ENCODE assay signal across 8 cellular contexts in genomic region chr6:44100088-44100550, GRCh38. TPM values are rescaled to one million over a fixed set of nuclear protein-coding genes. Genes with fewer than 3 reads are reported as not detected.
DNase-seq lines count a peak whose midpoint lies in the region; ATAC-seq and TF ChIP-seq lines count a peak whose summit lies in the region.

No MANE protein-coding gene starts in this region.

- peaks cover 4% of the 10 kb centered on the region for H3K4me1 ChIP-seq in hepatocyte (ENCODE audit: insufficient read depth)

- no peaks in the 10 kb centered on the region for H3K27me3 Mint-ChIP-seq in activated T-cell treated with anti-CD3 and anti-CD28 coated beads, Interleukin-2, amount 50 U/mL, for 72 hours (ENCODE audit: low read depth)

- H3K27ac Mint-ChIP-seq in activated T-cell treated with anti-CD3 and anti-CD28 coated beads, Interleukin-2, amount 50 U/mL, for 72 hours = no peak overlapping the region

- peaks cover 0 to 3% of the 10 kb centered on the region in 2 donors for H3K36me3 Mint-ChIP-seq in activated T-cell treated with anti-CD3 and anti-CD28 coated beads, Interleukin-2, amount 50 U/mL, for 72 hours (ENCODE audit: insufficient read depth in 2 of 2)

- no peaks in the 10 kb centered on the region for H3K4me1 Mint-ChIP-seq in activated T-cell treated with anti-CD3 and anti-CD28 coated beads, Interleukin-2, amount 50 U/mL, for 72 hours (ENCODE audit: low read depth)

- in situ Hi-C loops in Caki2 (cut with HindIII; ENCODE audit: low pct_unique_long_range_greater_than_20kb, low sequenced_read_pairs) = no loop called here

- no peaks in the 10 kb centered on the region for H3K9me3 ChIP-seq in hepatocyte (ENCODE audit: low read depth)

- H3K27ac ChIP-seq in HL-60 (replicated peaks) (no peak overlapping the region), hepatocyte (peak overlapping the region; percentile 34)

- no peaks in the 10 kb centered on the region for H3K36me3 ChIP-seq in hepatocyte (replicated peaks; ENCODE audit: insufficient read depth, low read depth)

- H3K79me2 ChIP-seq in hepatocyte = no peaks in the 10 kb centered on the region

- H2AFZ ChIP-seq in hepatocyte = no peak overlapping the region

- DNase-seq in Caki2 (ENCODE audit: low read depth) (peak; percentile 32), HL-60 (ENCODE audit: low read depth in 1 of 2, low spot score in 1 of 2) (peak in 1 of 2 experiments; percentile 34), hepatocyte (ENCODE audit: low spot score) (peak; percentile 62), DMS153 (lab: John Stamatoyannopoulos, UW) (no peak), sciatic nerve (ENCODE audit: low spot score) (no peak), A172 (ENCODE audit: low spot score) (no peak)
- DNase-seq in activated T-cell treated with anti-CD3 and anti-CD28 coated beads, Interleukin-2, amount 50 U/mL, for 72 hours = peak in 1 of 2 donors; percentile 16
- no peak for DNase-seq in activated CD8-positive, alpha-beta memory T cell treated with anti-CD3 and anti-CD28 coated beads, Interleukin-2, amount 50 U/mL, for 4 hours

- H3K27me3 ChIP-seq in HL-60 (ENCODE audit: insufficient read depth, poor library complexity, severe bottlenecking) (no peaks in the 10 kb centered on the region), hepatocyte (no peaks in the 10 kb centered on the region)

- H3K9me3 Mint-ChIP-seq in activated T-cell treated with anti-CD3 and anti-CD28 coated beads, Interleukin-2, amount 50 U/mL, for 72 hours = no peaks in the 10 kb centered on the region

- intact Hi-C loops in sciatic nerve (cut with DNase I) = no loop called here

- peak; percentile 51 to 57 for ATAC-seq in activated T-cell treated with anti-CD3 and anti-CD28 coated beads, Interleukin-2, amount 50 U/mL, for 72 hours (replicated peaks in 1 of 2)
- ATAC-seq in sciatic nerve = no peak

- H3K4me3 ChIP-seq in HL-60 (replicated peaks; ENCODE audit: insufficient read depth, low read length) = no peak overlapping the region
- no peak overlapping the region for H3K4me3 ChIP-seq in hepatocyte

- TF ChIP-seq CTCF in HL-60 (IDR thresholded peaks at IDR 0.05; ENCODE audit: insufficient read depth, low read length) = peak; percentile 51
- peak; percentile 50 for TF ChIP-seq CTCF in hepatocyte (IDR thresholded peaks at IDR 0.05; ENCODE audit: poor library complexity)

- WGBS in hepatocyte (ENCODE audit: low lambda C conversion rate, missing lambda C conversion rate) = 67% methylated on average over 1 of the region's 1 CpG

- no peaks in the 10 kb centered on the region for H4K20me1 ChIP-seq in hepatocyte (ENCODE audit: insufficient read depth, poor library complexity, severe bottlenecking)

- no peak overlapping the region for H3K4me2 ChIP-seq in hepatocyte

- H3K4me3 Mint-ChIP-seq in activated T-cell treated with anti-CD3 and anti-CD28 coated beads, Interleukin-2, amount 50 U/mL, for 72 hours = no peak overlapping the region

- no peaks in the 10 kb centered on the region for H3K9me2 ChIP-seq in hepatocyte (replicated peaks; ENCODE audit: insufficient read depth)

RNA-seq across cellular contexts. Expression of gene MRPL14, which starts 27.1 kb away (rescaled TPM):
- total RNA-seq in Caki2 (2014; rRNA removed; shearing (Covaris generic); ENCODE audit: low replicate concordance) = 119 and 157 TPM in 2 replicates
- 10 to 100 TPM; 31.6 to 33.6 TPM for total RNA-seq in activated T-cell treated with anti-CD3 and anti-CD28 coated beads, Interleukin-2, amount 50 U/mL, for 72 hours
- total RNA-seq in hepatocyte = 58.3 and 64.3 TPM in 2 replicates
- polyA plus RNA-seq in hepatocyte = 106 and 124 TPM in 2 replicates
- total RNA-seq in sciatic nerve = 21.8 TPM
- total RNA-seq in A172 (2014; rRNA removed; shearing (Covaris generic)) = 136 and 149 TPM in 2 replicates

RNA-seq across cellular contexts. Expression of gene TMEM63B, which starts 27.2 kb away (rescaled TPM):
- total RNA-seq in Caki2 (2014; rRNA removed; shearing (Covaris generic); ENCODE audit: low replicate concordance) = 6.2 and 7.3 TPM in 2 replicates
- total RNA-seq in activated T-cell treated with anti-CD3 and anti-CD28 coated beads, Interleukin-2, amount 50 U/mL, for 72 hours = 10 to 100 TPM; 16.3 to 17.9 TPM
- 31.8 and 43.5 TPM in 2 replicates for total RNA-seq in hepatocyte
- polyA plus RNA-seq in hepatocyte = 28.7 and 31.4 TPM in 2 replicates
- total RNA-seq in sciatic nerve = 38.0 TPM
- 43.1 and 47.9 TPM in 2 replicates for total RNA-seq in A172 (2014; rRNA removed; shearing (Covaris generic))

RNA-seq across cellular contexts. Expression of gene CAPN11, which starts 58.5 kb away (rescaled TPM):
- total RNA-seq in Caki2 (2014; rRNA removed; shearing (Covaris generic); ENCODE audit: low replicate concordance) = not detected in 2 replicates
- total RNA-seq in activated T-cell treated with anti-CD3 and anti-CD28 coated beads, Interleukin-2, amount 50 U/mL, for 72 hours = under 1 TPM in 1 of 2 donors, not detected in 1; 0.39 TPM
- 0.16 and 0.23 TPM in 2 replicates for total RNA-seq in hepatocyte
- 0.13 and 0.39 TPM in 2 replicates for polyA plus RNA-seq in hepatocyte
- 6.9 TPM for total RNA-seq in sciatic nerve
- not detected in 2 replicates for total RNA-seq in A172 (2014; rRNA removed; shearing (Covaris generic))

Comparison
In these comparisons a context has a peak if more than half of its experiments do, and no peak if none do; other contexts are left out.
1. DNase-seq: peak in Caki2 (single experiment) and hepatocyte (single experiment); none in DMS153 (single experiment), sciatic nerve (single experiment), A172 (single experiment) and activated CD8-positive, alpha-beta memory T cell treated with anti-CD3 and anti-CD28 coated beads, Interleukin-2, amount 50 U/mL, for 4 hours (single experiment).